Comparison of ENCODE assay signal across 26 cellular contexts in genomic region chr6:141202641-141203040, GRCh38.
"Had no signal": no experiment of that assay in that cellular context is flagged by ENCODE, and none has a peak within 500 bp of the region (broad histone marks: within the 10 kb centered on the region; RNA-seq: fewer than 3 reads in every experiment).

No MANE protein-coding gene starts in this region.

- H3K27ac ChIP-seq: left lung, lower lobe of right lung, pancreas, psoas muscle, sigmoid colon, suprapubic skin, upper lobe of right lung, WERI-Rb-1 had no signal

- H3K9me3 ChIP-seq: lower lobe of right lung, pancreas, psoas muscle, sigmoid colon, tibial artery, upper lobe of right lung had no signal

- H3K4me3 ChIP-seq: left lung, lower lobe of right lung, pancreas, psoas muscle, sigmoid colon, suprapubic skin, tibial artery, upper lobe of right lung had no signal

- DNase-seq: activated CD4-positive, alpha-beta memory T cell treated with anti-CD3 and anti-CD28 coated beads for 36 hours; activated CD4-positive, alpha-beta T cell treated with anti-CD3 and anti-CD28 coated beads for 48 hours; activated CD8-positive, alpha-beta memory T cell treated with anti-CD3 and anti-CD28 coated beads, Interleukin-2, amount 50 U/mL, for 48 hours; activated gamma-delta T cell; activated naive CD4-positive, alpha-beta T cell treated with anti-CD3 and anti-CD28 coated beads, Interleukin-2, amount 10 ng/mL, durations not matched to agents 7 days and 5 days; activated T-cell treated with anti-CD3 and anti-CD28 coated beads, Interleukin-2, amount 50 U/mL, for 24 hours; amygdala; caudate nucleus; cortex of kidney; left lung; lower lobe of right lung; mesenchymal stem cell; naive thymus-derived CD8-positive, alpha-beta T cell; nucleus accumbens; pancreas; psoas muscle; sigmoid colon; stimulated activated CD4-positive, alpha-beta T cell treated with anti-CD3 and anti-CD28 coated beads, Interleukin-15, amount 100 ng/mL, for 24 hours; stimulated activated CD4-positive, alpha-beta T cell treated with anti-CD3 and anti-CD28 coated beads, Interleukin-2, amount 100 ng/mL, for 24 hours; stimulated activated naive CD4-positive, alpha-beta T cell; T1000; tibial artery; upper lobe of right lung; WERI-Rb-1 had no signal

- H3K27me3 ChIP-seq: left lung, pancreas, sigmoid colon, suprapubic skin, tibial artery, upper lobe of right lung had no signal

- ATAC-seq: activated CD4-positive, CD25-positive, alpha-beta regulatory T cell treated with anti-CD3 and anti-CD28 coated beads, Interleukin-2, amount 50 U/mL, for 24 hours; left lung; lower lobe of right lung; naive thymus-derived CD8-positive, alpha-beta T cell; pancreas; psoas muscle; upper lobe of right lung had no signal

- H3K4me1 ChIP-seq: lower lobe of right lung, pancreas, psoas muscle, sigmoid colon, suprapubic skin, upper lobe of right lung had no signal

- H3K36me3 ChIP-seq: left lung, lower lobe of right lung, pancreas, sigmoid colon, suprapubic skin, tibial artery, upper lobe of right lung, WERI-Rb-1 had no signal
